ENCODE assay signal across 8 cellular contexts in the genomic region with DNA sequence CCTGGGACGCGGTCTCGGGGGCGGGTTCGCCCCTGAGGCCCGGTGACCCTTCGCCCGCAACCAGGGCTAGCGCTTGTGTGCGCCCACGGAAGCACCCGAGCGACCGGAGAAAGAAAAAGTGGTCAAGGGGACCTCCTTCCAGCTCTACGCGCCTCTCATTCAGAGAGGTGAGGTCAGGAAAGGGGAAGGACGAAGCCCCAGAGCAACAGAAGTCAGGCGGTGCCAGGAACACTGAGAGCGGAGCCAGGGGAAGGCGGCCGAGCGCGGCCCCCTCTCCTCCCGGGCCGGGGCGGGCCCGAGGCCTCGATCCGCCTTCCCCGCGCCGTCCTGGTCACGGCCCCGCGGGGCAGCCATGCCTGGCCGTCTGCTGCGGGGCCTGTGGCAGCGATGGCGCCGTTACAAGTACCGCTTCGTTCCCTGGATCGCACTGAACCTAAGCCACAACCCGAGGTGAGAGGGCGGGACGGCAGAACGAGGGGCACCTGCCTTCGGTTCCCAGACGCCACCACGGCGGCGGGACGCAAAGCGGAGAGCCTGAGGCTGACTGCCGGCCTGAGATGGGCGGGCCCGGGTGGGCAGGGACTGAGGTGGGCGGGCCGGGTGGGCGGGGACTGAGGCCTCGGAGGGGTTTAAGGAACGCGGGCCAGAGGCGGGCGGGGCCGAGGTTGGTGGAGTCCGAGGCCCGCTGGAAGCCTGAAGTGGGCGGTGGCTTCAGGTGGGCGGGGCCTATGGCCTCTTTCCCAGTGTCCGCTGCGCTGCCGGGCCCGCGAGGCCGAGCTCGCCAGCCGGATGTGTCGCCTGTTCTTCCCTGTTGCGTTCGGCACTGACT. TPM values are rescaled to one million over a fixed set of nuclear protein-coding genes. Genes with fewer than 3 reads are reported as not detected.
DNase-seq lines count a peak whose midpoint lies in the region; ATAC-seq and TF ChIP-seq lines count a peak whose summit lies in the region.

A gene with protein sequence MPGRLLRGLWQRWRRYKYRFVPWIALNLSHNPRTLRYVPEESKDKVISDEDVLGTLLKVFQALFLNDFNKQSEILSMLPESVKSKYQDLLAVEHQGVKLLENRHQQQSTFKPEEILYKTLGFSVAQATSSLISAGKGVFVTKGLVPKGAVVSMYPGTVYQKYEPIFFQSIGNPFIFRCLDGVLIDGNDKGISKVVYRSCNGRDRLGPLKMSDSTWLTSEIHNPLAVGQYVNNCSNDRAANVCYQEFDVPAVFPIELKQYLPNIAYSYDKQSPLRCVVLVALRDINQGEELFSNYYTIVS (plus strand): TSS at position 303 of the 829 bp plus-strand sequence. CDS start 50 bp downstream, at position 353.

- H3K9me3 Mint-ChIP-seq in GM23338 = no peaks in the 10 kb centered on the region; the same call in 2 of the 3 replicates
- H3K9me3 Mint-ChIP-seq in activated T-helper 17 cell treated with anti-CD3 and anti-CD28 coated beads, Interleukin-2, amount 50 U/mL, for 72 hours = no peaks in the 10 kb centered on the region
- H3K9me3 Mint-ChIP-seq in naive thymus-derived CD4-positive, alpha-beta T cell = peaks cover 0 to 6% (median 0%) of the 10 kb centered on the region in 11 donors
- peaks cover 3% of the 10 kb centered on the region for H3K9me3 Mint-ChIP-seq in stimulated activated memory B cell treated with anti-CD40 and anti-IgM and Interleukin-4, amounts not matched to agents 10 μg/mL and 1 μg/mL and 100 μg/mL, for 72 hours

- TF ChIP-seq CTCF in DOHH2 (IDR thresholded peaks at IDR 0.05; ENCODE audit: low read depth, low read length, poor library complexity, severe bottlenecking) = no peak
- no peak for TF ChIP-seq CTCF in GM23338 (conservative IDR thresholded peaks at IDR 0.05; ENCODE audit: low read depth in 2 of 2)
- TF ChIP-seq CTCF in fibroblast of lung (conservative IDR thresholded peaks at IDR 0.05 in 1 of 2, IDR thresholded peaks at IDR 0.05 in 1 of 2; ENCODE audit: low read depth in 1 of 2, low read length in 2 of 2) = no peak

- H3K9ac ChIP-seq in fibroblast of lung (ENCODE audit: insufficient read depth, low read length) = peak within 1 kb of the TSS; percentile 84

- CTCF ChIA-PET in naive thymus-derived CD4-positive, alpha-beta T cell (lab: Charles Lee) = interaction anchor here (1.7 to 3.1 kb wide), 3 partner anchors 9 to 18 kb away, joined by 5 to 16 read pairs (median 5); no protein-coding TSS in a partner anchor

- peak; percentile 98 for DNase-seq in GM23338 (ENCODE audit: low spot score)
- peak; percentile 92 to 93 for DNase-seq in Kasumi-1 (lab: John Stamatoyannopoulos, UW)
- peak; percentile 96 for DNase-seq in RKO (ENCODE audit: low spot score)
- DNase-seq in fibroblast of lung (ENCODE audit: low read depth in 2 of 2) = peak; percentile 95 to 97
- DNase-seq in naive thymus-derived CD4-positive, alpha-beta T cell = peak; percentile 67 to 94 (median 73)

- H3K9me3 ChIP-seq in DOHH2 (ENCODE audit: control insufficient read depth, insufficient read depth, low read length) (no peaks in the 10 kb centered on the region), fibroblast of lung (ENCODE audit: control insufficient read depth, insufficient read depth, low read depth, low read length) (no peaks in the 10 kb centered on the region)
- H3K9me3 ChIP-seq in naive thymus-derived CD4-positive, alpha-beta T cell (ENCODE audit: control insufficient read depth in 2 of 3, low read length in 3 of 3) = no peaks in the 10 kb centered on the region

- H3K4me1 Mint-ChIP-seq in GM23338 = peaks cover 20% of the 10 kb centered on the region
- H3K4me1 Mint-ChIP-seq in activated T-helper 17 cell treated with anti-CD3 and anti-CD28 coated beads, Interleukin-2, amount 50 U/mL, for 72 hours = peaks cover 14% of the 10 kb centered on the region
- peaks cover 12 to 24% (median 21%) of the 10 kb centered on the region in 7 donors for H3K4me1 Mint-ChIP-seq in naive thymus-derived CD4-positive, alpha-beta T cell
- H3K4me1 Mint-ChIP-seq in stimulated activated memory B cell treated with anti-CD40 and anti-IgM and Interleukin-4, amounts not matched to agents 10 μg/mL and 1 μg/mL and 100 μg/mL, for 72 hours = peaks cover 25% of the 10 kb centered on the region

- intact Hi-C loops in naive thymus-derived CD4-positive, alpha-beta T cell (cut with micrococcal nuclease) = loop anchor here (1.0 to 10.0 kb wide), 13 partner anchors 8 to 1602 kb away; a partner anchor contains a TSS

- H3K4me3 ChIP-seq in DOHH2 (ENCODE audit: low read length) (peak within 1 kb of the TSS; percentile 89), GM23338 (peak within 1 kb of the TSS; percentile 75), fibroblast of lung (replicated peaks in 1 of 4; ENCODE audit: control extremely low read depth in 1 of 4, insufficient read depth in 1 of 4, low read depth in 3 of 4, low read length in 4 of 4) (peak within 1 kb of the TSS; percentile 65 to 92 (median 79))
- H3K4me3 ChIP-seq in naive thymus-derived CD4-positive, alpha-beta T cell (ENCODE audit: low read length) = peak within 1 kb of the TSS; percentile 75

- H3K79me2 ChIP-seq in DOHH2 (ENCODE audit: control insufficient read depth, low read length) (peaks cover 11% of the 10 kb centered on the region), GM23338 (replicated peaks; ENCODE audit: insufficient read depth) (peaks cover 7% of the 10 kb centered on the region; the same call in 1 of the 2 replicates), fibroblast of lung (ENCODE audit: control insufficient read depth, insufficient read depth, low read length) (no peaks in the 10 kb centered on the region)

- peak within 1 kb of the TSS; percentile 97 for H3K27ac Mint-ChIP-seq in GM23338
- peak within 1 kb of the TSS; percentile 92 for H3K27ac Mint-ChIP-seq in activated T-helper 17 cell treated with anti-CD3 and anti-CD28 coated beads, Interleukin-2, amount 50 U/mL, for 72 hours
- H3K27ac Mint-ChIP-seq in naive thymus-derived CD4-positive, alpha-beta T cell = peak within 1 kb of the TSS; percentile 81 to 97 (median 89)
- peak within 1 kb of the TSS; percentile 97 for H3K27ac Mint-ChIP-seq in stimulated activated memory B cell treated with anti-CD40 and anti-IgM and Interleukin-4, amounts not matched to agents 10 μg/mL and 1 μg/mL and 100 μg/mL, for 72 hours

- H3K36me3 Mint-ChIP-seq in GM23338 (ENCODE audit: low read depth) = peaks cover 9% of the 10 kb centered on the region; the same call in 2 of the 3 replicates
- H3K36me3 Mint-ChIP-seq in activated T-helper 17 cell treated with anti-CD3 and anti-CD28 coated beads, Interleukin-2, amount 50 U/mL, for 72 hours (ENCODE audit: low read depth) = peaks cover 6% of the 10 kb centered on the region
- H3K36me3 Mint-ChIP-seq in naive thymus-derived CD4-positive, alpha-beta T cell = peaks cover 0 to 6% (median 3%) of the 10 kb centered on the region in 5 donors
- H3K36me3 Mint-ChIP-seq in stimulated activated memory B cell treated with anti-CD40 and anti-IgM and Interleukin-4, amounts not matched to agents 10 μg/mL and 1 μg/mL and 100 μg/mL, for 72 hours = no peaks in the 10 kb centered on the region

- H3K4me2 ChIP-seq in DOHH2 (ENCODE audit: low read length) (peak within 1 kb of the TSS; percentile 89), GM23338 (peak within 1 kb of the TSS; percentile 94), fibroblast of lung (ENCODE audit: extremely low read depth, insufficient read depth, low read length) (peak within 1 kb of the TSS; percentile 98)

- peak; percentile 86 for ATAC-seq in GM23338
- ATAC-seq in activated T-helper 17 cell treated with anti-CD3 and anti-CD28 coated beads, Interleukin-2, amount 50 U/mL, for 72 hours (replicated peaks) = peak; percentile 86
- peak; percentile 90 for ATAC-seq in naive thymus-derived CD4-positive, alpha-beta T cell
- peak; percentile 94 for ATAC-seq in stimulated activated memory B cell treated with anti-CD40 and anti-IgM and Interleukin-4, amounts not matched to agents 10 μg/mL and 1 μg/mL and 100 μg/mL, for 72 hours

- peak within 1 kb of the TSS; percentile 85 for H3K4me3 Mint-ChIP-seq in GM23338
- peak within 1 kb of the TSS; percentile 96 for H3K4me3 Mint-ChIP-seq in activated T-helper 17 cell treated with anti-CD3 and anti-CD28 coated beads, Interleukin-2, amount 50 U/mL, for 72 hours
- H3K4me3 Mint-ChIP-seq in naive thymus-derived CD4-positive, alpha-beta T cell = peak within 1 kb of the TSS; percentile 88 to 100 (median 91)
- peak within 1 kb of the TSS; percentile 96 for H3K4me3 Mint-ChIP-seq in stimulated activated memory B cell treated with anti-CD40 and anti-IgM and Interleukin-4, amounts not matched to agents 10 μg/mL and 1 μg/mL and 100 μg/mL, for 72 hours

- H2AFZ ChIP-seq in GM23338 (peak within 1 kb of the TSS; percentile 91), fibroblast of lung (ENCODE audit: low read length) (peak within 1 kb of the TSS; percentile 99)

- H4K20me1 ChIP-seq in DOHH2 (ENCODE audit: control insufficient read depth, insufficient read depth, low read depth, low read length) (no peaks in the 10 kb centered on the region), GM23338 (replicated peaks; ENCODE audit: insufficient read depth) (no peaks in the 10 kb centered on the region), fibroblast of lung (ENCODE audit: control insufficient read depth, extremely low read depth, insufficient read depth, low read length) (no peaks in the 10 kb centered on the region)

- peaks cover 1% of the 10 kb centered on the region for H3K27me3 Mint-ChIP-seq in GM23338 (ENCODE audit: insufficient read depth, low read depth, poor library complexity)
- no peaks in the 10 kb centered on the region for H3K27me3 Mint-ChIP-seq in activated T-helper 17 cell treated with anti-CD3 and anti-CD28 coated beads, Interleukin-2, amount 50 U/mL, for 72 hours
- H3K27me3 Mint-ChIP-seq in naive thymus-derived CD4-positive, alpha-beta T cell = peaks cover 0 to 15% (median 0%) of the 10 kb centered on the region in 5 donors
- H3K27me3 Mint-ChIP-seq in stimulated activated memory B cell treated with anti-CD40 and anti-IgM and Interleukin-4, amounts not matched to agents 10 μg/mL and 1 μg/mL and 100 μg/mL, for 72 hours = no peaks in the 10 kb centered on the region

- H3K36me3 ChIP-seq in DOHH2 (ENCODE audit: control insufficient read depth, low read length) (no peaks in the 10 kb centered on the region; the same call in 1 of the 2 replicates), GM23338 (ENCODE audit: insufficient read depth) (no peaks in the 10 kb centered on the region), fibroblast of lung (ENCODE audit: control insufficient read depth, insufficient read depth, low read length) (no peaks in the 10 kb centered on the region)
- H3K36me3 ChIP-seq in naive thymus-derived CD4-positive, alpha-beta T cell (ENCODE audit: control insufficient read depth in 2 of 3, insufficient read depth in 3 of 3, low read length in 3 of 3) = no peaks in the 10 kb centered on the region

- POLR2A ChIA-PET in naive thymus-derived CD4-positive, alpha-beta T cell (lab: Charles Lee) = interaction anchor here (0.7 to 2.2 kb wide), 8 partner anchors 8 to 899 kb away, joined by 3 to 7 read pairs (median 4); no protein-coding TSS in a partner anchor

- H3K27ac ChIP-seq in DOHH2 (ENCODE audit: low read depth, low read length) (peak within 1 kb of the TSS; percentile 74), GM23338 (ENCODE audit: low read depth) (peak within 1 kb of the TSS; percentile 98), fibroblast of lung (ENCODE audit: insufficient read depth, low read length) (peak within 1 kb of the TSS; percentile 93)
- peak within 1 kb of the TSS; percentile 79 for H3K27ac ChIP-seq in naive thymus-derived CD4-positive, alpha-beta T cell (ENCODE audit: low read depth, low read length)

- H3K9me2 ChIP-seq in DOHH2 (replicated peaks; ENCODE audit: control insufficient read depth, low read length) = no peaks in the 10 kb centered on the region
- 0 out of 2 replicates have a peak, but pooled peaks cover 1% of the 10 kb centered on the region for H3K9me2 ChIP-seq in GM23338 (ENCODE audit: insufficient read depth)

- peaks cover 28% of the 10 kb centered on the region for H3K4me1 ChIP-seq in DOHH2 (ENCODE audit: control insufficient read depth, low read length)
- peaks cover 13% of the 10 kb centered on the region for H3K4me1 ChIP-seq in GM23338 (ENCODE audit: insufficient read depth)
- no peaks in the 10 kb centered on the region for H3K4me1 ChIP-seq in fibroblast of lung (ENCODE audit: control insufficient read depth, extremely low read depth, insufficient read depth, low read length)
- no peaks in the 10 kb centered on the region for H3K4me1 ChIP-seq in naive thymus-derived CD4-positive, alpha-beta T cell (ENCODE audit: control insufficient read depth in 2 of 2, insufficient read depth in 2 of 2, low read length in 2 of 2)

- H3F3A ChIP-seq in DOHH2 (ENCODE audit: control insufficient read depth, insufficient read depth) (peaks cover 6% of the 10 kb centered on the region), GM23338 (replicated peaks; ENCODE audit: low read depth) (no peaks in the 10 kb centered on the region)

- no peaks in the 10 kb centered on the region; the same call in 1 of the 2 replicates for H3K27me3 ChIP-seq in DOHH2 (ENCODE audit: control insufficient read depth, low read length)
- H3K27me3 ChIP-seq in GM23338 (ENCODE audit: insufficient read depth) = no peaks in the 10 kb centered on the region
- H3K27me3 ChIP-seq in fibroblast of lung (ENCODE audit: control insufficient read depth, insufficient read depth, low read length) = no peaks in the 10 kb centered on the region
- H3K27me3 ChIP-seq in naive thymus-derived CD4-positive, alpha-beta T cell (ENCODE audit: control insufficient read depth in 2 of 2, insufficient read depth in 2 of 2, low read length in 2 of 2) = no peaks in the 10 kb centered on the region

RNA-seq across cellular contexts. Expression of the gene that starts here (rescaled TPM):
- 13.1 and 19.3 TPM in 2 replicates for total RNA-seq in GM23338 (2014; rRNA removed; shearing (Covaris generic))
- polyA plus RNA-seq in GM23338 (2016; fragmentation: Nextera tagmentation; extraction: Ambion mirVana) (17.7 and 19.2 TPM in 2 replicates), fibroblast of lung (2.2 and 8.8 TPM in 2 replicates)
- total RNA-seq in activated T-helper 17 cell treated with anti-CD3 and anti-CD28 coated beads, Interleukin-2, amount 50 U/mL, for 72 hours = 10 to 100 TPM in 1 of 2 donors, 1 to 10 TPM in 1; 5.0 to 14.5 TPM
- total RNA-seq in fibroblast of lung = 14.9 and 15.5 TPM in 2 replicates
- polyA plus RNA-seq in fibroblast of lung (2012) = 0.97 and 6.7 TPM in 2 replicates
- not detected in 2 replicates for polyA minus RNA-seq in fibroblast of lung (ENCODE audit: low replicate concordance)
- 1 to 10 TPM; 3.7 to 9.7 (median 6.6) TPM for total RNA-seq in naive thymus-derived CD4-positive, alpha-beta T cell
- polyA plus RNA-seq in naive thymus-derived CD4-positive, alpha-beta T cell = 10 to 100 TPM; 11.3 to 11.4 TPM

Comparison
In these comparisons a context has a peak if more than half of its experiments do, and no peak if none do; other contexts are left out.
1. Peak in every context shown above with its lines: DNase-seq, ATAC-seq, H3K4me3 ChIP-seq and H3K27ac ChIP-seq.